ENCODE assay signal across 22 cellular contexts in the genomic region with DNA sequence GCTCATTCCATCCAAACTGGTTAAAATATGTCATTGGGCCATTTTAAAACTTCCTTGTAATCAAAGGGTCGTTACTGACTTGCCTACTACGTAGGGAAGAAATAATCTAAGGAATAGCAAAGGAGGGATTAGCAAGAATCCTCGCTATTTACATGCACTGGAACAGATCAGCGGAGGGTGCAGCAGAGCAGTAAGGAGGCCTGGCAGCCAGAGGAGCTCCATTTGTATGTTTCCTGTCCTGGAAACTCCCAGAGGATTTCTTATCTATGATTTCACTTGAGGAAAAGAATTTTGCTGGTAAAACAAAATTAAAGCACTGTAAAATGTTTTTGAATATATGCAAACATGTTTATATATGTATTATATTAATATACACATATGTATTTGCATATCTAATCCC.
"Had no signal": no experiment of that assay in that cellular context is flagged by ENCODE, and none has a peak within 500 bp of the region (broad histone marks: within the 10 kb centered on the region; RNA-seq: fewer than 3 reads in every experiment).

No MANE protein-coding gene starts in this region.

- DNase-seq: activated CD4-positive, alpha-beta T cell treated with anti-CD3 and anti-CD28 coated beads for 48 hours; activated CD4-positive, alpha-beta T cell treated with anti-CD3 and anti-CD28 coated beads, Interleukin-2, amount 50 U/mL, for 1 hour; activated CD4-positive, alpha-beta T cell treated with anti-CD3 and anti-CD28 coated beads, Interleukin-2, amount 50 U/mL, for 48 hours; activated CD8-positive, alpha-beta memory T cell treated with anti-CD3 and anti-CD28 coated beads for 24 hours; activated CD8-positive, alpha-beta T cell treated with anti-CD3 and anti-CD28 coated beads for 36 hours; activated effector memory CD4-positive, alpha-beta T cell treated with Interleukin-2 at 50 U/mL for 16 hours; activated gamma-delta T cell treated with Interleukin-2 at 50 U/mL for 16 hours; activated naive CD4-positive, alpha-beta T cell treated with anti-CD3 and anti-CD28 coated beads, Interleukin-2, amount 50 U/mL, for 16 hours; activated naive CD4-positive, alpha-beta T cell treated with Interleukin-2 at 50 U/mL for 16 hours; activated T-cell treated with anti-CD3 and anti-CD28 coated beads, Interleukin-2, amount 50 U/mL, for 4 hours; amygdala; aorta; body of pancreas; caudate nucleus; colonic mucosa; effector CD8-positive, alpha-beta T cell; endodermal cell; glutamatergic neuron; heart left ventricle; hypothalamus; T-cell; T1000 had no signal

- H3K4me3 ChIP-seq: body of pancreas, colonic mucosa, heart left ventricle had no signal
